In genomic region chr19:48470856-48471255, GRCh38 we compare ENCODE assay signal across 1 cellular context.
A peak's percentile ranks its signal among the peaks of the same experiment; 100 is the strongest.
TF ChIP-seq lines count a peak whose summit lies in the region.

No MANE protein-coding gene starts in this region.

TF ChIP-seq in A549, 52 proteins besides CTCF, POLR2A, EP300 and RAD21:
- TF ChIP-seq MAFK (IDR thresholded peaks at IDR 0.05; ENCODE audit: partially characterized antibody) (no peak), ZFP36 (IDR thresholded peaks at IDR 0.05; ENCODE audit: borderline replicate concordance, partially characterized antibody) (peak; percentile 60)
